Comparison of ENCODE assay signal across 11 cellular contexts in the genomic region with DNA sequence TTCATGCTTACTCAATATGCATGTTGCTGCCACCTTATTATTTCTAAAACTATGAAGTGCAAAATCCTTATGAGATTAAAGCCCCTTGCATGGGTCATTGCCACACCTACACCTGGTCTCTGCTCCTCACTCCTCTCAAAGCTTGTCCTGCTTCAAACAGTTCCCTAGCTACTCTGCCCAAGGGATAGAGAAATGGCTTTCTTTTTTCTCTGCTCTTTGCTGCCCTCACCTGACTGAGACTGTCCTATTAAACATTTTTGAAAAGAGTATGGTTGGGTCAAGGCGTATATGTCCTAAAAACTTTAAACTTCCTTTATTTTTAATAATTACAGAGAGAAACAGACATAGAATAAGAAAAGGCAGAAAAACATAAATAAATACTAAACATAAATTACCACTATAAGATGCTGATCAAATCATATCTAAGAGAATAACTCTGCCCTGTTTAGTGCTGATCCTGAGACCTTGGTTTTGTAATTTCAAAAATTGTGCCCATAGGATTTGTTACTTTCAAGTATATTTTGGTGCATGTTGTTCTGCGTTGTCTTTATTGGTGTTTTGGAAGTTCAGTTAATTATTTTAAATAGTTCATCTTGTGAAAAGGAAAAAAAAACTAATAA.
DNase-seq lines count a peak whose midpoint lies in the region; ATAC-seq, FAIRE-seq and TF ChIP-seq lines count a peak whose summit lies in the region.
"Had no signal": no experiment of that assay in that cellular context is flagged by ENCODE, and none has a peak within 500 bp of the region (broad histone marks: within the 10 kb centered on the region; RNA-seq: fewer than 3 reads in every experiment).

No MANE protein-coding gene starts in this region.

- no peaks in the 10 kb centered on the region for H3K27me3 ChIP-seq in endodermal cell (ENCODE audit: control insufficient read depth, insufficient read depth, low read length, poor library complexity, severe bottlenecking)
- no peaks in the 10 kb centered on the region for H3K27me3 ChIP-seq in pancreas
- no peaks in the 10 kb centered on the region for H3K27me3 ChIP-seq in suprapubic skin

- H3K27ac ChIP-seq in endodermal cell (ENCODE audit: low read depth, low read length) (no peak overlapping the region), pancreas (no peak overlapping the region), suprapubic skin (no peak overlapping the region)

- TF ChIP-seq POLR2A in suprapubic skin (IDR thresholded peaks at IDR 0.05), result no peak

- no peak overlapping the region for H3K4me3 Mint-ChIP-seq in endodermal cell
- H3K4me3 Mint-ChIP-seq in stimulated activated memory B cell treated with anti-CD40 and anti-IgM and Interleukin-4, amounts not matched to agents 10 μg/mL and 1 μg/mL and 100 μg/mL, for 72 hours, result no peak overlapping the region
- H3K4me3 Mint-ChIP-seq: naive B cell had no signal

- H3K36me3 ChIP-seq in endodermal cell (ENCODE audit: control insufficient read depth, insufficient read depth, low read length), result no peaks in the 10 kb centered on the region
- no peaks in the 10 kb centered on the region for H3K36me3 ChIP-seq in pancreas
- no peaks in the 10 kb centered on the region for H3K36me3 ChIP-seq in suprapubic skin

- DNase-seq in DMS 273 (lab: John Stamatoyannopoulos, UW; ENCODE audit: unreplicated experiment) (peak; percentile 29), DMS 273 treated with DMSO at 0.1 percent for 48 hours (lab: John Stamatoyannopoulos, UW) (no peak), NCI-H526 (lab: John Stamatoyannopoulos, UW) (peak; percentile 11 to 40), endodermal cell (peak; percentile 67), pancreas (no peak), suprapubic skin (ENCODE audit: low spot score in 2 of 2) (no peak)
- no peak for DNase-seq in stimulated activated CD4-positive, alpha-beta T cell treated with anti-CD3 and anti-CD28 coated beads, Interleukin-4, amount 100 ng/mL, for 4 hours
- DNase-seq: central memory CD4-positive, alpha-beta T cell; naive B cell had no signal

- intact Hi-C loops in pancreas (cut with DNase I), result no loop called here

- no peak overlapping the region for H3K9ac ChIP-seq in endodermal cell (ENCODE audit: extremely low read depth, low read length, poor library complexity, severe bottlenecking)

- peak; percentile 77 for TF ChIP-seq CTCF in endodermal cell (conservative IDR thresholded peaks at IDR 0.05)
- TF ChIP-seq CTCF in pancreas (IDR thresholded peaks at IDR 0.05), result peak in 1 of 4 donors; percentile 16
- TF ChIP-seq CTCF in suprapubic skin (IDR thresholded peaks at IDR 0.05), result no peak

- H3K4me3 ChIP-seq in endodermal cell (ENCODE audit: low read length) (no peak overlapping the region), pancreas (no peak overlapping the region), suprapubic skin (no peak overlapping the region)

- H3K27me3 Mint-ChIP-seq in endodermal cell (ENCODE audit: insufficient read depth), result no peaks in the 10 kb centered on the region
- no peaks in the 10 kb centered on the region for H3K27me3 Mint-ChIP-seq in stimulated activated memory B cell treated with anti-CD40 and anti-IgM and Interleukin-4, amounts not matched to agents 10 μg/mL and 1 μg/mL and 100 μg/mL, for 72 hours
- H3K27me3 Mint-ChIP-seq: naive B cell had no signal

- H3K9me3 ChIP-seq in endodermal cell (ENCODE audit: control insufficient read depth, low read length) (no peaks in the 10 kb centered on the region), pancreas (no peaks in the 10 kb centered on the region), suprapubic skin (no peaks in the 10 kb centered on the region)

- WGBS in endodermal cell (ENCODE audit: insufficient coverage in 1 of 2, insufficient read length in 1 of 2), 2 experiments, result no CpG with 5 or more reads among the region's 2 CpGs
- WGBS in pancreas, 2 donors, result 27 to 37% methylated on average over 2 of the region's 2 CpGs
- 68% methylated on average over 2 of the region's 2 CpGs for WGBS in suprapubic skin

- H3K4me1 ChIP-seq in endodermal cell (ENCODE audit: control insufficient read depth, insufficient read depth, low read length) (peaks cover 4% of the 10 kb centered on the region), pancreas (no peaks in the 10 kb centered on the region), suprapubic skin (no peaks in the 10 kb centered on the region)

- peaks cover 10% of the 10 kb centered on the region for H3K4me1 Mint-ChIP-seq in endodermal cell
- H3K4me1 Mint-ChIP-seq in stimulated activated memory B cell treated with anti-CD40 and anti-IgM and Interleukin-4, amounts not matched to agents 10 μg/mL and 1 μg/mL and 100 μg/mL, for 72 hours, result no peaks in the 10 kb centered on the region
- H3K4me1 Mint-ChIP-seq: naive B cell had no signal

- H3K27ac Mint-ChIP-seq in endodermal cell, result no peak overlapping the region
- H3K27ac Mint-ChIP-seq in stimulated activated memory B cell treated with anti-CD40 and anti-IgM and Interleukin-4, amounts not matched to agents 10 μg/mL and 1 μg/mL and 100 μg/mL, for 72 hours, result no peak overlapping the region
- H3K27ac Mint-ChIP-seq: naive B cell had no signal

- FAIRE-seq in pancreas (lab: Jason Lieb, UNC), result peak; percentile 9
- FAIRE-seq: H54 had no signal

- no peaks in the 10 kb centered on the region for H3K36me3 Mint-ChIP-seq in endodermal cell (ENCODE audit: low read depth)
- no peaks in the 10 kb centered on the region for H3K36me3 Mint-ChIP-seq in stimulated activated memory B cell treated with anti-CD40 and anti-IgM and Interleukin-4, amounts not matched to agents 10 μg/mL and 1 μg/mL and 100 μg/mL, for 72 hours
- H3K36me3 Mint-ChIP-seq: naive B cell had no signal

- peak in 3 of 4 donors; percentile 57 to 68 (median 60) for ATAC-seq in pancreas
- no peak for ATAC-seq in stimulated activated memory B cell treated with anti-CD40 and anti-IgM and Interleukin-4, amounts not matched to agents 10 μg/mL and 1 μg/mL and 100 μg/mL, for 72 hours

- no peaks in the 10 kb centered on the region for H3K9me3 Mint-ChIP-seq in endodermal cell
- H3K9me3 Mint-ChIP-seq in stimulated activated memory B cell treated with anti-CD40 and anti-IgM and Interleukin-4, amounts not matched to agents 10 μg/mL and 1 μg/mL and 100 μg/mL, for 72 hours, result peaks cover 3% of the 10 kb centered on the region

- no peak for TF ChIP-seq EP300 in suprapubic skin (IDR thresholded peaks at IDR 0.05)

Comparison
In these comparisons a context has a peak if more than half of its experiments do, and no peak if none do; other contexts are left out.
1. DNase-seq: peak in DMS 273 (single experiment), NCI-H526 (2 of 2) and endodermal cell (single experiment); none in DMS 273 treated with DMSO at 0.1 percent for 48 hours (single experiment), pancreas (0 of 6), suprapubic skin (0 of 2) and stimulated activated CD4-positive, alpha-beta T cell treated with anti-CD3 and anti-CD28 coated beads, Interleukin-4, amount 100 ng/mL, for 4 hours (0 of 2).